In the genomic region with DNA sequence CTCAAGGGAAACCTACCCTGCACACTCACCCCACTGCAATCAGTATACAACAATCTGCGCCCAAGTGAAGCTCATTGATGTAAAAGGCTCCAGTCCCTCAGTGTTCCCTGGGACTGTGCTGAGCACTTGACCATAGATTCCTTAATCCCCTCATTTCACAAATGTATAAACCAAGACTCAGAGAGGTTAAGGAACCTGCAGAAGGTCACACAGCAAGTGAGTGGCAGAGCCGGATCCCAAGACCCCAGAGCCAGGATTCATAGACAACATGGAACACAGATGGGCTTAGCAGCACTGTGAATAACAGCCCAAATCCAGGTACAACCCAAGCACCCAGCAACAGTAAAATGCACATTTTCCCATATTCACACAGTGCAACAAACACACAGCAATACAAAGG, we compare ENCODE assay signal across 21 cellular contexts.
"Had no signal": no experiment of that assay in that cellular context is flagged by ENCODE, and none has a peak within 500 bp of the region (broad histone marks: within the 10 kb centered on the region; RNA-seq: fewer than 3 reads in every experiment).

No MANE protein-coding gene starts in this region.

- H3K9me3 ChIP-seq: suprapubic skin, transverse colon had no signal

- H3K4me3 Mint-ChIP-seq: activated CD4-positive, alpha-beta memory T cell treated with anti-CD3 and anti-CD28 coated beads, Interleukin-2, amount 10 ng/mL, durations not matched to agents 7 days and 5 days; activated naive CD4-positive, alpha-beta T cell treated with anti-CD3 and anti-CD28 coated beads, Interleukin-2, amount 10 ng/mL, durations not matched to agents 7 days and 5 days; activated naive CD8-positive, alpha-beta T cell treated with anti-CD3 and anti-CD28 coated beads, Interleukin-2, amount 50 U/mL, for 24 hours; activated T-cell treated with anti-CD3 and anti-CD28 coated beads, Interleukin-2, amount 50 U/mL, for 4 hours; brain; central memory CD8-positive, alpha-beta T cell; immature natural killer cell; naive thymus-derived CD8-positive, alpha-beta T cell; stimulated activated naive CD8-positive, alpha-beta T cell treated with anti-CD3 and anti-CD28 coated beads, Interleukin-15, Interleukin-2, amounts not matched to agents 100 ng/mL and 50 ng/mL, for 24 hours; T-cell had no signal

- H3K27ac Mint-ChIP-seq: activated CD4-positive, alpha-beta memory T cell treated with anti-CD3 and anti-CD28 coated beads, Interleukin-2, amount 10 ng/mL, durations not matched to agents 7 days and 5 days; activated naive CD4-positive, alpha-beta T cell treated with anti-CD3 and anti-CD28 coated beads, Interleukin-2, amount 10 ng/mL, durations not matched to agents 7 days and 5 days; activated naive CD8-positive, alpha-beta T cell treated with anti-CD3 and anti-CD28 coated beads, Interleukin-2, amount 50 U/mL, for 24 hours; immature natural killer cell; naive thymus-derived CD8-positive, alpha-beta T cell; stimulated activated naive CD8-positive, alpha-beta T cell treated with anti-CD3 and anti-CD28 coated beads, Interleukin-15, Interleukin-2, amounts not matched to agents 100 ng/mL and 50 ng/mL, for 24 hours; T-cell had no signal

- H3K27ac ChIP-seq: suprapubic skin, transverse colon had no signal

- ATAC-seq: activated naive CD8-positive, alpha-beta T cell treated with anti-CD3 and anti-CD28 coated beads, Interleukin-2, amount 50 U/mL, for 24 hours; activated T-cell treated with anti-CD3 and anti-CD28 coated beads, Interleukin-2, amount 50 U/mL, for 4 hours; esophagus mucosa; naive thymus-derived CD8-positive, alpha-beta T cell had no signal

- H3K36me3 Mint-ChIP-seq: activated naive CD4-positive, alpha-beta T cell treated with anti-CD3 and anti-CD28 coated beads, Interleukin-2, amount 10 ng/mL, durations not matched to agents 7 days and 5 days; brain; immature natural killer cell; naive thymus-derived CD8-positive, alpha-beta T cell; T-cell had no signal

- H3K36me3 ChIP-seq: suprapubic skin, transverse colon had no signal

- H3K4me3 ChIP-seq: suprapubic skin, transverse colon had no signal

- H3K9me3 Mint-ChIP-seq: activated CD4-positive, alpha-beta memory T cell treated with anti-CD3 and anti-CD28 coated beads, Interleukin-2, amount 10 ng/mL, durations not matched to agents 7 days and 5 days; activated naive CD4-positive, alpha-beta T cell treated with anti-CD3 and anti-CD28 coated beads, Interleukin-2, amount 10 ng/mL, durations not matched to agents 7 days and 5 days; activated naive CD8-positive, alpha-beta T cell treated with anti-CD3 and anti-CD28 coated beads, Interleukin-2, amount 50 U/mL, for 24 hours; activated T-cell treated with anti-CD3 and anti-CD28 coated beads, Interleukin-2, amount 50 U/mL, for 4 hours; brain; central memory CD8-positive, alpha-beta T cell; immature natural killer cell; naive thymus-derived CD8-positive, alpha-beta T cell; stimulated activated naive CD8-positive, alpha-beta T cell treated with anti-CD3 and anti-CD28 coated beads, Interleukin-15, Interleukin-2, amounts not matched to agents 100 ng/mL and 50 ng/mL, for 24 hours; T-cell had no signal

- H3K27me3 ChIP-seq: suprapubic skin, transverse colon had no signal

- DNase-seq: activated CD4-positive, alpha-beta T cell treated with anti-CD3 and anti-CD28 coated beads for 48 hours; activated CD4-positive, CD25-positive, alpha-beta regulatory T cell; activated CD8-positive, alpha-beta memory T cell treated with anti-CD3 and anti-CD28 coated beads, Interleukin-2, amount 50 U/mL, for 4 hours; activated naive CD4-positive, alpha-beta T cell treated with anti-CD3 and anti-CD28 coated beads, Interleukin-2, amount 10 ng/mL, durations not matched to agents 7 days and 5 days; activated naive CD8-positive, alpha-beta T cell treated with anti-CD3 and anti-CD28 coated beads, Interleukin-2, amount 50 U/mL, for 24 hours; activated T-cell treated with anti-CD3 and anti-CD28 coated beads, Interleukin-2, amount 50 U/mL, for 4 hours; anterior cingulate cortex; effector CD8-positive, alpha-beta T cell; immature natural killer cell; kidney glomerular epithelial cell; mesenchymal stem cell; naive thymus-derived CD8-positive, alpha-beta T cell; stimulated activated CD4-positive, alpha-beta T cell treated with anti-CD3 and anti-CD28 coated beads, Interleukin-2, amount 100 ng/mL, for 24 hours; T-cell; transverse colon had no signal

- H3K4me1 Mint-ChIP-seq: activated CD4-positive, alpha-beta memory T cell treated with anti-CD3 and anti-CD28 coated beads, Interleukin-2, amount 10 ng/mL, durations not matched to agents 7 days and 5 days; activated naive CD8-positive, alpha-beta T cell treated with anti-CD3 and anti-CD28 coated beads, Interleukin-2, amount 50 U/mL, for 24 hours; central memory CD8-positive, alpha-beta T cell; immature natural killer cell had no signal
